Comparison of ENCODE assay signal across 8 cellular contexts in the genomic region with DNA sequence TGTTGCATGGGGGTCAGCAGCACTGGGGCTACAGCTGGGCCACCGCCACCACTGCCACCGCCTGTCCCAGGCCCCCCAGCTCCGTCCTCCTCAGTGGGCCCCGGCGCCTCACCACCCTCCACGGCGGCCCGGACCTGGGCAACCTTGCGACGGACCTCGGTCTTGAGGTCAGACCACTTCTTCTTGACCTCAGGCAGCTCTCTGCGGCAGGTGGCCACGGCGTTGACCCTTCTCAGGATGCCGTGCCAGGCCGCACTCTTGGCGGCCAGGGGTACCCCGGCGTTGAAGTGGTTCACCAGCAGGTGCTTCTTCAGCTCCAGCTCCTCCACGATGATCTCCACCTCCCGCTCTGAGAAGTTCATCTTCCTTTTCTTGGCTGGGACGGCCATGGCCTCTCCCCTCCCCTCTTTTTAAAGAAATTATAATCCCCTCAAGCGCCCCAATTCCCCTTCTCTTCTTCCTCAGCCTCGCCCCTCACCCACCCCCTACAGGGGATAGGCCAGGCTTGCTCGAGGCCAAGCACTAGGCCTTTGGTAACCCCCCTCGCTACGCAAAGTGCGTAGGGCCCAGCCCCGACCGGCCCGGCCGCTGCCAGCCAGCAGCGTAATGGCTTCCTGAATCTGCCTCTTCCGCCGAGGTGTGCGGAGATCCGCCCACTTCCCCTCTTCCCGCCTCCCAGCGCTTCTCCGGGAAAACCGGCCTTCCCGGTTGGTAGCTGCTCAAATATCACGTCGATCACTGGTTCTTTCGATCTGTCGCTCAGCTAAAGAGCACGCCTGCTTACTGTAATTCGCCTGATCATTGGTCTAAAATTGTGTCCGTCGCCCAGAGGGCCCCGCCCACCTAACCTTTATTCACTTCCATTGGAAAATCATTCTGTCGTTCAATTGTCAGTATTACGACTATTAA. TPM values are rescaled to one million over a fixed set of nuclear protein-coding genes. Genes with fewer than 3 reads are reported as not detected.
DNase-seq lines count a peak whose midpoint lies in the region; FAIRE-seq and TF ChIP-seq lines count a peak whose summit lies in the region.

A gene with protein sequence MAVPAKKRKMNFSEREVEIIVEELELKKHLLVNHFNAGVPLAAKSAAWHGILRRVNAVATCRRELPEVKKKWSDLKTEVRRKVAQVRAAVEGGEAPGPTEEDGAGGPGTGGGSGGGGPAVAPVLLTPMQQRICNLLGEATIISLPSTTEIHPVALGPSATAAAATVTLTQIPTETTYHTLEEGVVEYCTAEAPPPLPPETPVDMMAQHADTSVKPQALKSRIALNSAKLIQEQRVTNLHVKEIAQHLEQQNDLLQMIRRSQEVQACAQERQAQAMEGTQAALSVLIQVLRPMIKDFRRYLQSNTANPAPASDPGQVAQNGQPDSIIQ (minus strand): TSS at position 608 of the 909 bp plus-strand sequence. CDS start 219 bp downstream, at position 389.

- peak within 1 kb of the TSS; percentile 93 for H2AFZ ChIP-seq in Loucy (ENCODE audit: low read length)

- H3K9me3 Mint-ChIP-seq in nephron, result no peaks in the 10 kb centered on the region
- H3K9me3 Mint-ChIP-seq in stimulated activated naive CD8-positive, alpha-beta T cell treated with anti-CD3 and anti-CD28 coated beads, Interleukin-15, Interleukin-2, amounts not matched to agents 100 ng/mL and 50 ng/mL, for 24 hours, result no peaks in the 10 kb centered on the region

- H3K27ac Mint-ChIP-seq in nephron, result peak within 1 kb of the TSS; percentile 53 to 88 (median 76)
- peak within 1 kb of the TSS; percentile 68 for H3K27ac Mint-ChIP-seq in stimulated activated naive CD8-positive, alpha-beta T cell treated with anti-CD3 and anti-CD28 coated beads, Interleukin-15, Interleukin-2, amounts not matched to agents 100 ng/mL and 50 ng/mL, for 24 hours

- H3K4me2 ChIP-seq in Loucy (ENCODE audit: low read depth, low read length, poor library complexity, severe bottlenecking), result peak within 1 kb of the TSS; percentile 96

- peak; percentile 95 for FAIRE-seq in H54 (lab: Jason Lieb, UNC)

- no peaks in the 10 kb centered on the region for H3K27me3 Mint-ChIP-seq in nephron (ENCODE audit: low read depth)
- H3K27me3 Mint-ChIP-seq in stimulated activated naive CD8-positive, alpha-beta T cell treated with anti-CD3 and anti-CD28 coated beads, Interleukin-15, Interleukin-2, amounts not matched to agents 100 ng/mL and 50 ng/mL, for 24 hours, result no peaks in the 10 kb centered on the region

- no peaks in the 10 kb centered on the region for H3F3A ChIP-seq in Loucy (ENCODE audit: low read depth)

- peaks cover 25% of the 10 kb centered on the region for H3K4me1 Mint-ChIP-seq in nephron
- H3K4me1 Mint-ChIP-seq in stimulated activated naive CD8-positive, alpha-beta T cell treated with anti-CD3 and anti-CD28 coated beads, Interleukin-15, Interleukin-2, amounts not matched to agents 100 ng/mL and 50 ng/mL, for 24 hours (ENCODE audit: low read depth), result peaks cover 69% of the 10 kb centered on the region

- peak; percentile 51 for TF ChIP-seq POLR2A in H54 (IDR thresholded peaks at IDR 0.05; ENCODE audit: low read depth, low read length)

- H3K4me1 ChIP-seq in Loucy (ENCODE audit: insufficient read depth, low read length, poor library complexity, severe bottlenecking), result peaks cover 39% of the 10 kb centered on the region

- H3K36me3 ChIP-seq in Loucy (ENCODE audit: insufficient read depth, low read length), result no peaks in the 10 kb centered on the region; the same call in 1 of the 2 replicates

- H4K20me1 ChIP-seq in Loucy (ENCODE audit: insufficient read depth, low read length, poor library complexity, severe bottlenecking), result peaks cover 13% of the 10 kb centered on the region

- peaks cover 14% of the 10 kb centered on the region for H3K36me3 Mint-ChIP-seq in nephron (ENCODE audit: low read depth)
- H3K36me3 Mint-ChIP-seq in stimulated activated naive CD8-positive, alpha-beta T cell treated with anti-CD3 and anti-CD28 coated beads, Interleukin-15, Interleukin-2, amounts not matched to agents 100 ng/mL and 50 ng/mL, for 24 hours (ENCODE audit: low read depth), result peaks cover 5% of the 10 kb centered on the region

- H3K27me3 ChIP-seq in Loucy (ENCODE audit: insufficient read depth, low read length, poor library complexity, severe bottlenecking), result no peaks in the 10 kb centered on the region

- H3K4me3 Mint-ChIP-seq in nephron, result peak within 1 kb of the TSS; percentile 60 to 78 (median 70)
- H3K4me3 Mint-ChIP-seq in stimulated activated naive CD8-positive, alpha-beta T cell treated with anti-CD3 and anti-CD28 coated beads, Interleukin-15, Interleukin-2, amounts not matched to agents 100 ng/mL and 50 ng/mL, for 24 hours, result peak within 1 kb of the TSS; percentile 96

- peak within 1 kb of the TSS; percentile 89 for H3K9ac ChIP-seq in Loucy (ENCODE audit: low read depth, low read length, poor library complexity, severe bottlenecking)

- H3K9me2 ChIP-seq in Loucy (replicated peaks; ENCODE audit: low read depth, low read length), result no peaks in the 10 kb centered on the region

- DNase-seq in EL, result peak; percentile 99
- DNase-seq in H54 (ENCODE audit: insufficient read length, low spot score), result peak; percentile 99
- DNase-seq in SHP77 (lab: John Stamatoyannopoulos, UW), result peak; percentile 98 to 99
- peak; percentile 92 for DNase-seq in activated effector memory CD4-positive, alpha-beta T cell treated with Interleukin-2 at 50 U/mL for 16 hours
- peak; percentile 100 for DNase-seq in fibroblast of the aortic adventitia (ENCODE audit: low read depth)

- H3K4me3 ChIP-seq in Loucy (ENCODE audit: low read length, poor library complexity, severe bottlenecking) (peak within 1 kb of the TSS; percentile 95), fibroblast of the aortic adventitia (ENCODE audit: low read depth, low read length) (peak within 1 kb of the TSS; percentile 85)

- peaks cover 64% of the 10 kb centered on the region for H3K79me2 ChIP-seq in Loucy (ENCODE audit: insufficient read depth, low read length)

- TF ChIP-seq CTCF in Loucy (conservative IDR thresholded peaks at IDR 0.05; ENCODE audit: low read length), result no peak
- TF ChIP-seq CTCF in fibroblast of the aortic adventitia (IDR thresholded peaks at IDR 0.05; ENCODE audit: insufficient read depth, low read length), result no peak
- TF ChIP-seq CTCF in nephron (IDR thresholded peaks at IDR 0.05; ENCODE audit: unreplicated experiment in 3 of 3), result no peak

- no peaks in the 10 kb centered on the region for H3K9me3 ChIP-seq in Loucy (ENCODE audit: insufficient read depth, low read depth, low read length)

RNA-seq across cellular contexts. Expression of the gene that starts here (rescaled TPM):
- total RNA-seq in fibroblast of the aortic adventitia (ENCODE audit: low replicate concordance), result 6.0 and 7.5 TPM in 2 replicates

Comparison
In these comparisons a context has a peak if more than half of its experiments do, and no peak if none do; other contexts are left out.
1. Peak in every context shown above with its lines: DNase-seq and H3K4me3 ChIP-seq.